38 cellular contexts compared by ENCODE assay signal in the genomic region with DNA sequence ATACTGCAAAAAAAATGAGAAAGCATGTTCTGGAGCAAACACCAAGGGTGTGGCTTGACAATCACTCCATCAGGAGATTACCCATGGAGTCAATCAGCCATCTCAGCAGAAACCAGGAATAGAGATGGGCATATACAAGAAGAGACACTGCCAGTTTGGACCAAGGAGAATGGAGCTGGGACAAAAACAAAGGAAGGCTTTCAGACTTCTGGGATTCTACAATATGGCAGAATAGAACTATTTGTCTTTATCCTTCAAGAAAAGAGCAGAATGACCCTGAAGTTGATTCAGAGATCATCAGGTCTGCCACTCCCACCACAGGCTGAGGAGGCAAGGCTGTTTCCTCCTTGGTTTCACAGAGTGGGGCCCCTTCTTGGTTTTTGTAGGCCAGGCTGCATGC. TPM values are rescaled to one million over a fixed set of nuclear protein-coding genes. Genes with fewer than 3 reads are reported as not detected.
"Had no signal": no experiment of that assay in that cellular context is flagged by ENCODE, and none has a peak within 500 bp of the region (broad histone marks: within the 10 kb centered on the region; RNA-seq: fewer than 3 reads in every experiment).

No MANE protein-coding gene starts in this region.

- H3K36me3 Mint-ChIP-seq: activated CD4-positive, alpha-beta memory T cell treated with anti-CD3 and anti-CD28 coated beads for 36 hours; activated CD8-positive, alpha-beta memory T cell treated with anti-CD3 and anti-CD28 coated beads, Interleukin-2, amount 10 ng/mL, durations not matched to agents 7 days and 5 days; activated naive CD4-positive, alpha-beta T cell treated with anti-CD3 and anti-CD28 coated beads, Interleukin-2, amount 10 ng/mL, durations not matched to agents 7 days and 5 days; activated naive CD8-positive, alpha-beta T cell treated with anti-CD3 and anti-CD28 coated beads, Interleukin-2, amount 10 ng/mL, durations not matched to agents 7 days and 5 days; brain had no signal

- H3K27ac ChIP-seq: ascending aorta, cardiac muscle cell, VCaP had no signal

- H3K9me3 ChIP-seq: ascending aorta had no signal

- H3K27me3 ChIP-seq: ascending aorta, cardiac muscle cell had no signal

- H3K27me3 Mint-ChIP-seq: activated naive CD4-positive, alpha-beta T cell treated with anti-CD3 and anti-CD28 coated beads, Interleukin-2, amount 10 ng/mL, durations not matched to agents 7 days and 5 days; activated naive CD4-positive, alpha-beta T cell treated with anti-CD3 and anti-CD28 coated beads, Interleukin-2, amount 50 U/mL, for 24 hours had no signal

- H3K9me3 Mint-ChIP-seq: activated CD4-positive, alpha-beta memory T cell treated with anti-CD3 and anti-CD28 coated beads for 36 hours; activated CD4-positive, alpha-beta T cell treated with anti-CD3 and anti-CD28 coated beads, Interleukin-2, amount 10 ng/mL, durations not matched to agents 24 days and 14 days; activated naive CD4-positive, alpha-beta T cell treated with anti-CD3 and anti-CD28 coated beads, Interleukin-2, amount 10 ng/mL, durations not matched to agents 7 days and 5 days; activated naive CD4-positive, alpha-beta T cell treated with anti-CD3 and anti-CD28 coated beads, Interleukin-2, amount 50 U/mL, for 24 hours; activated naive CD8-positive, alpha-beta T cell treated with anti-CD3 and anti-CD28 coated beads, Interleukin-2, amount 50 U/mL, for 24 hours; activated T-cell treated with anti-CD3 and anti-CD28 coated beads, Interleukin-2, amount 50 U/mL, for 4 hours; activated T-helper 1 cell treated with anti-CD3 and anti-CD28 coated beads, Interleukin-12 subunit alpha, Interleukin-12 subunit beta, Interleukin-2, Interleukin-4 antibody, amounts not matched to agents 30 ng/mL and 10 ng/mL and 1 ng/mL, durations not matched to agents 14 hours and 24 hours and 36 hours; central memory CD8-positive, alpha-beta T cell; T-helper 1 cell treated with Interleukin-12 subunit alpha and Interleukin-12 subunit beta and Interleukin-4 antibody, amounts not matched to agents 30 μg/mL and 1 μg/mL, for 36 hours; T-helper 2 cell treated with Interferon-gamma antibody and Interleukin-4, amounts not matched to agents 5 μg/mL and 100 μg/mL, for 36 hours had no signal

- DNase-seq: activated B cell treated with CpG ODN at 0.5 μM for 24 hours; activated CD4-positive, alpha-beta memory T cell treated with anti-CD3 and anti-CD28 coated beads for 36 hours; activated CD4-positive, alpha-beta T cell treated with anti-CD3 and anti-CD28 coated beads for 4 hours; activated CD4-positive, alpha-beta T cell treated with anti-CD3 and anti-CD28 coated beads, Interleukin-2, amount 10 ng/mL, durations not matched to agents 24 days and 14 days; activated CD4-positive, alpha-beta T cell treated with anti-CD3 and anti-CD28 coated beads, Interleukin-2, amount 50 U/mL, for 1 hour; activated CD4-positive, alpha-beta T cell treated with anti-CD3 and anti-CD28 coated beads, Interleukin-2, amount 50 U/mL, for 4 hours; activated CD4-positive, CD25-positive, alpha-beta regulatory T cell treated with anti-CD3 and anti-CD28 coated beads, Interleukin-2, amount 50 U/mL, for 72 hours; activated CD8-positive, alpha-beta memory T cell treated with anti-CD3 and anti-CD28 coated beads, Interleukin-2, amount 10 ng/mL, durations not matched to agents 7 days and 5 days; activated CD8-positive, alpha-beta T cell treated with anti-CD3 and anti-CD28 coated beads for 36 hours; activated effector memory CD4-positive, alpha-beta T cell treated with anti-CD3 and anti-CD28 coated beads, Interleukin-2, amount 50 U/mL, for 16 hours; activated gamma-delta T cell treated with Interleukin-2 at 50 U/mL for 16 hours; activated naive CD4-positive, alpha-beta T cell; activated naive CD4-positive, alpha-beta T cell treated with anti-CD3 and anti-CD28 coated beads, Interleukin-2, amount 10 ng/mL, durations not matched to agents 7 days and 5 days; activated naive CD8-positive, alpha-beta T cell treated with anti-CD3 and anti-CD28 coated beads, Interleukin-2, amount 10 ng/mL, durations not matched to agents 7 days and 5 days; activated naive CD8-positive, alpha-beta T cell treated with anti-CD3 and anti-CD28 coated beads, Interleukin-2, amount 50 U/mL, for 24 hours; activated T-cell treated with anti-CD3 and anti-CD28 coated beads for 4 hours; activated T-cell treated with anti-CD3 and anti-CD28 coated beads, Interleukin-2, amount 50 U/mL, for 1 hour; activated T-cell treated with anti-CD3 and anti-CD28 coated beads, Interleukin-2, amount 50 U/mL, for 4 hours; activated T-cell treated with anti-CD3 and anti-CD28 coated beads, Interleukin-2, amount 50 U/mL, for 72 hours; amygdala; anterior cingulate cortex; caudate nucleus; cerebellar nuclear complex; T-helper 1 cell; T-helper 2 cell; T-helper 9 cell had no signal

- H3K4me3 Mint-ChIP-seq: activated B cell treated with CpG ODN at 0.5 μM for 24 hours; activated CD4-positive, alpha-beta memory T cell treated with anti-CD3 and anti-CD28 coated beads for 36 hours; activated CD4-positive, alpha-beta T cell treated with anti-CD3 and anti-CD28 coated beads, Interleukin-2, amount 10 ng/mL, durations not matched to agents 24 days and 14 days; activated CD8-positive, alpha-beta memory T cell treated with anti-CD3 and anti-CD28 coated beads, Interleukin-2, amount 10 ng/mL, durations not matched to agents 7 days and 5 days; activated CD8-positive, alpha-beta T cell treated with anti-CD3 and anti-CD28 coated beads for 36 hours; activated naive CD4-positive, alpha-beta T cell treated with anti-CD3 and anti-CD28 coated beads, Interleukin-2, amount 10 ng/mL, durations not matched to agents 7 days and 5 days; activated naive CD4-positive, alpha-beta T cell treated with anti-CD3 and anti-CD28 coated beads, Interleukin-2, amount 50 U/mL, for 24 hours; activated naive CD8-positive, alpha-beta T cell; activated naive CD8-positive, alpha-beta T cell treated with anti-CD3 and anti-CD28 coated beads, Interleukin-2, amount 10 ng/mL, durations not matched to agents 7 days and 5 days; activated naive CD8-positive, alpha-beta T cell treated with anti-CD3 and anti-CD28 coated beads, Interleukin-2, amount 50 U/mL, for 24 hours; activated T-cell treated with anti-CD3 and anti-CD28 coated beads, Interleukin-2, amount 50 U/mL, for 4 hours; activated T-cell treated with anti-CD3 and anti-CD28 coated beads, Interleukin-2, amount 50 U/mL, for 72 hours; activated T-helper 1 cell treated with anti-CD3 and anti-CD28 coated beads, Interleukin-12 subunit alpha, Interleukin-12 subunit beta, Interleukin-2, Interleukin-4 antibody, amounts not matched to agents 30 ng/mL and 10 ng/mL and 1 ng/mL, durations not matched to agents 14 hours and 24 hours and 36 hours; activated T-helper 17 cell treated with anti-CD3 and anti-CD28 coated beads, Interleukin-2, amount 50 U/mL, for 72 hours; brain; central memory CD8-positive, alpha-beta T cell; T-helper 1 cell treated with Interleukin-12 subunit alpha and Interleukin-12 subunit beta and Interleukin-4 antibody, amounts not matched to agents 30 μg/mL and 1 μg/mL, for 36 hours; T-helper 2 cell treated with Interferon-gamma antibody and Interleukin-4, amounts not matched to agents 5 μg/mL and 100 μg/mL, for 36 hours had no signal

- H3K4me3 ChIP-seq: ascending aorta, cardiac muscle cell had no signal

- H3K4me1 Mint-ChIP-seq: activated B cell treated with CpG ODN at 0.5 μM for 24 hours; activated CD4-positive, alpha-beta T cell treated with anti-CD3 and anti-CD28 coated beads, Interleukin-2, amount 10 ng/mL, durations not matched to agents 24 days and 14 days; activated CD8-positive, alpha-beta memory T cell treated with anti-CD3 and anti-CD28 coated beads, Interleukin-2, amount 10 ng/mL, durations not matched to agents 7 days and 5 days; activated naive CD4-positive, alpha-beta T cell treated with anti-CD3 and anti-CD28 coated beads, Interleukin-2, amount 10 ng/mL, durations not matched to agents 7 days and 5 days; activated naive CD4-positive, alpha-beta T cell treated with anti-CD3 and anti-CD28 coated beads, Interleukin-2, amount 50 U/mL, for 24 hours; activated naive CD8-positive, alpha-beta T cell treated with anti-CD3 and anti-CD28 coated beads, Interleukin-2, amount 50 U/mL, for 24 hours; activated T-helper 17 cell treated with anti-CD3 and anti-CD28 coated beads, Interleukin-2, amount 50 U/mL, for 72 hours; brain; central memory CD8-positive, alpha-beta T cell had no signal

- H3K36me3 ChIP-seq: ascending aorta, cardiac muscle cell had no signal

- H3K27ac Mint-ChIP-seq: activated B cell treated with CpG ODN at 0.5 μM for 24 hours; activated CD4-positive, alpha-beta memory T cell treated with anti-CD3 and anti-CD28 coated beads for 36 hours; activated CD4-positive, alpha-beta T cell treated with anti-CD3 and anti-CD28 coated beads, Interleukin-2, amount 10 ng/mL, durations not matched to agents 24 days and 14 days; activated CD8-positive, alpha-beta memory T cell treated with anti-CD3 and anti-CD28 coated beads, Interleukin-2, amount 10 ng/mL, durations not matched to agents 7 days and 5 days; activated CD8-positive, alpha-beta T cell treated with anti-CD3 and anti-CD28 coated beads for 36 hours; activated naive CD4-positive, alpha-beta T cell treated with anti-CD3 and anti-CD28 coated beads, Interleukin-2, amount 10 ng/mL, durations not matched to agents 7 days and 5 days; activated naive CD4-positive, alpha-beta T cell treated with anti-CD3 and anti-CD28 coated beads, Interleukin-2, amount 50 U/mL, for 24 hours; activated naive CD8-positive, alpha-beta T cell; activated naive CD8-positive, alpha-beta T cell treated with anti-CD3 and anti-CD28 coated beads, Interleukin-2, amount 10 ng/mL, durations not matched to agents 7 days and 5 days; activated naive CD8-positive, alpha-beta T cell treated with anti-CD3 and anti-CD28 coated beads, Interleukin-2, amount 50 U/mL, for 24 hours; activated T-cell treated with anti-CD3 and anti-CD28 coated beads, Interleukin-2, amount 50 U/mL, for 72 hours; activated T-helper 1 cell treated with anti-CD3 and anti-CD28 coated beads, Interleukin-12 subunit alpha, Interleukin-12 subunit beta, Interleukin-2, Interleukin-4 antibody, amounts not matched to agents 30 ng/mL and 10 ng/mL and 1 ng/mL, durations not matched to agents 14 hours and 24 hours and 36 hours; activated T-helper 17 cell treated with anti-CD3 and anti-CD28 coated beads, Interleukin-2, amount 50 U/mL, for 72 hours; brain; T-helper 1 cell treated with Interleukin-12 subunit alpha and Interleukin-12 subunit beta and Interleukin-4 antibody, amounts not matched to agents 30 μg/mL and 1 μg/mL, for 36 hours; T-helper 2 cell treated with Interferon-gamma antibody and Interleukin-4, amounts not matched to agents 5 μg/mL and 100 μg/mL, for 36 hours had no signal

- H3K4me1 ChIP-seq: ascending aorta had no signal

RNA-seq across cellular contexts. Expression of gene KIF5C, which starts 48.2 kb away (rescaled TPM):
- total RNA-seq: bronchial epithelial cell had no signal
